7 cellular contexts compared by ENCODE assay signal in the genomic region with DNA sequence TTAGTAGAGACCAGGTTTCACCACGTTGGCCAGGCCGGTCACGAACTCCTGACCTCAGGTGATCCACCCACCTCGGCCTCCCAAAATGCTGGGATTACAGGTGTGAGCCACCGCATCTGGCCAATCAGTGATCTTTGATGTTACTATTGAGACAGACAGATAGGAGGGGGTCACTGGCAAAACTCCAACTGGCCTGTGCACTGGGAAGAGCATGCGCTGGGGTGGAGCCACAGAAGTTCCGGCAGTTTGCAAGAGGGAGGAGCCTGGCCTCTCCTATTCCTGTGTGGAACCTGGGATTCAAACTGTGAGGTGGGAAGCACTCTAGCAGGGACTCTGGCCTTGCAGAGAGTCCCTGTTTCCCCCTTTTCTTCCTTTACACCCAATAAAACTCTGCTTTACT.
"Had no signal": no experiment of that assay in that cellular context is flagged by ENCODE, and none has a peak within 500 bp of the region (broad histone marks: within the 10 kb centered on the region; RNA-seq: fewer than 3 reads in every experiment).

No MANE protein-coding gene starts in this region.

- DNase-seq: GM23248, GOT3, H7, HFFc6, IMR-90 had no signal

- H3K27ac Mint-ChIP-seq: HFFc6 had no signal

- H3K36me3 ChIP-seq: HAP-1 had no signal

- H3K4me1 ChIP-seq: HAP-1 had no signal

- H3K4me3 ChIP-seq: GM23248, HAP-1 had no signal

- H3K27ac ChIP-seq: GM23248 had no signal

- ATAC-seq: HCT116 had no signal

- H3K4me3 Mint-ChIP-seq: HFFc6 had no signal

- H3K9me3 ChIP-seq: HAP-1 had no signal
